ENCODE assay signal across 14 cellular contexts in genomic region chr14:104536942-104537612, GRCh38. TPM values are rescaled to one million over a fixed set of nuclear protein-coding genes. Genes with fewer than 3 reads are reported as not detected.
DNase-seq lines count a peak whose midpoint lies in the region; ATAC-seq and TF ChIP-seq lines count a peak whose summit lies in the region.
"Had no signal": no experiment of that assay in that cellular context is flagged by ENCODE, and none has a peak within 500 bp of the region (broad histone marks: within the 10 kb centered on the region; RNA-seq: fewer than 3 reads in every experiment).

No MANE protein-coding gene starts in this region.

- WGBS in testis, 2 donors, result 36 to 49% methylated on average over 7 to 8 of the region's 8 CpGs

- H3K27ac ChIP-seq in SJCRH30 (no peak overlapping the region), testis (no peak overlapping the region)
- H3K27ac ChIP-seq: 22Rv1, thoracic aorta had no signal

- ATAC-seq in HG03025 (IDR thresholded peaks at IDR 0.05; ENCODE audit: low FRiP score, unreplicated experiment) (no peak), HG02610 (IDR thresholded peaks at IDR 0.05; ENCODE audit: unreplicated experiment) (no peak)
- ATAC-seq: activated CD8-positive, alpha-beta memory T cell treated with anti-CD3 and anti-CD28 coated beads, Interleukin-2, amount 10 ng/mL, durations not matched to agents 7 days and 5 days had no signal

- DNase-seq in DMS 273 (lab: John Stamatoyannopoulos, UW; ENCODE audit: unreplicated experiment), result peak; percentile 16
- DNase-seq in DMS 273 treated with DMSO at 0.1 percent for 48 hours (lab: John Stamatoyannopoulos, UW), result no peak
- DNase-seq in SJCRH30, result peak; percentile 24 to 34
- DNase-seq in glomerular visceral epithelial cell (ENCODE audit: extremely low spot score), result peak; percentile 56
- peak; percentile 80 for DNase-seq in testis
- DNase-seq in NCI-H146 (lab: John Stamatoyannopoulos, UW), result no peak
- DNase-seq: activated CD8-positive, alpha-beta memory T cell treated with anti-CD3 and anti-CD28 coated beads, Interleukin-2, amount 10 ng/mL, durations not matched to agents 7 days and 5 days; NCI-H1436 treated with DMSO at 0.1 percent for 48 hours had no signal

- no peaks in the 10 kb centered on the region for H3K9me3 ChIP-seq in SJCRH30 (replicated peaks)
- H3K9me3 ChIP-seq in testis, result no peaks in the 10 kb centered on the region
- H3K9me3 ChIP-seq: thoracic aorta had no signal

- no peak for TF ChIP-seq POLR2A in testis (IDR thresholded peaks at IDR 0.05)

- intact Hi-C loops in testis (cut with DNase I; ENCODE audit: low total_unique reads), result no loop called here

- H3K36me3 ChIP-seq in SJCRH30 (no peaks in the 10 kb centered on the region), testis (ENCODE audit: low read depth, missing control alignments) (no peaks in the 10 kb centered on the region)
- H3K36me3 ChIP-seq: thoracic aorta had no signal

- H3K27me3 ChIP-seq in SJCRH30 (no peaks in the 10 kb centered on the region), testis (no peaks in the 10 kb centered on the region)

- H3K4me3 ChIP-seq in SJCRH30, result no peak overlapping the region
- H3K4me3 ChIP-seq in testis, result no peak overlapping the region
- H3K4me3 ChIP-seq: thoracic aorta had no signal

- H3K4me1 ChIP-seq in SJCRH30 (no peaks in the 10 kb centered on the region), testis (no peaks in the 10 kb centered on the region)

- TF ChIP-seq CTCF in testis (IDR thresholded peaks at IDR 0.05), result no peak

RNA-seq across cellular contexts. Expression of gene C14orf180, which starts 42.5 kb away (rescaled TPM):
- not detected in 2 replicates for total RNA-seq in SJCRH30 (2014; rRNA removed; shearing (Covaris generic))
- under 1 TPM in 1 of 2 donors, not detected in 1; 0.16 TPM for total RNA-seq in testis
- 0.86 TPM for polyA plus RNA-seq in testis (ENCODE audit: insufficient read depth, low read depth, low replicate concordance)
- total RNA-seq: activated CD8-positive, alpha-beta memory T cell treated with anti-CD3 and anti-CD28 coated beads, Interleukin-2, amount 10 ng/mL, durations not matched to agents 7 days and 5 days; epithelial cell of proximal tubule; T-helper 2 cell treated with Interferon-gamma antibody and Interleukin-4, amounts not matched to agents 100 ng/mL and 5 ng/mL, for 36 hours had no signal

Comparison
In these comparisons a context has a peak if more than half of its experiments do, and no peak if none do; other contexts are left out.
1. DNase-seq: peak in DMS 273 (single experiment), SJCRH30 (2 of 2), glomerular visceral epithelial cell (single experiment) and testis (single experiment); none in DMS 273 treated with DMSO at 0.1 percent for 48 hours (single experiment) and NCI-H146 (single experiment).